In the genomic region with DNA sequence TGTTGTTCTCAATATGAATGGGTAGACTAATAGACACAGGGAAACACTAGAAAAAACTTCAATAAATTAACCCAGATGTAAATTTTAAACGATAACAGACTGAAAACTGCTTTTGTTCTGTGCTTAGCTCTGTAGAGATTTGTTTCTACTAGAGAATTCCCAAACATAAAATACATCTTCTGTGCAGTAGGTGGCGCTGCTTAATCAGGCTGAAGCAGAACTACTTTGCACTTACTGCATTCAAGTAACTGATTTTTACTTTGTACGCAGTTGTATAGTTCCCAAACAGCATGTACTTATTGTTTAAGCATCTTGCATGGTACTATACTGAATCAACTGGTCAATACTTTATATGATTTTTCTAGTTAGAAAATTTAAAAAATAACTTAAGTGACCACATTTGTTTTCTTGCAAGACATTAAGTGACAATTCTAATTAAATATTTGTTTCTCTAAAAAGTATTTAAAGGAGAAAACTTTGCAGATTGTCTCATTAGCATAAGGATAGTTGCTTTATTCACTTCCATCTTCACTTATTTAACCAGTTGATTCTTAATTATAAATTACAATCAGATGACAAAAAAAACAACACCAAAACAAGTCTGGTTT, we compare ENCODE assay signal across 8 cellular contexts.
DNase-seq lines count a peak whose midpoint lies in the region; ATAC-seq and TF ChIP-seq lines count a peak whose summit lies in the region.

No MANE protein-coding gene starts in this region.

- DNase-seq in CD14-positive monocyte (ENCODE audit: low spot score), result no peak
- peak; percentile 75 for DNase-seq in NCI-H82 (lab: John Stamatoyannopoulos, UW)
- peak; percentile 65 for DNase-seq in activated CD8-positive, alpha-beta memory T cell treated with anti-CD3 and anti-CD28 coated beads for 24 hours
- DNase-seq in epithelial cell of proximal tubule (ENCODE audit: low read depth), result no peak
- DNase-seq in suprapubic skin (ENCODE audit: low spot score in 2 of 2), result no peak

- no peak for TF ChIP-seq EP300 in suprapubic skin (IDR thresholded peaks at IDR 0.05)

- peak; percentile 77 for ATAC-seq in GM18907 (IDR thresholded peaks at IDR 0.05; ENCODE audit: unreplicated experiment)
- peak; percentile 81 for ATAC-seq in HG03354 (IDR thresholded peaks at IDR 0.05; ENCODE audit: poor library complexity, severe bottlenecking, unreplicated experiment)

- 14% methylated on average over 3 of the region's 3 CpGs for WGBS in suprapubic skin

- no peaks in the 10 kb centered on the region for H3K4me1 ChIP-seq in suprapubic skin

- intact Hi-C loops in CD14-positive monocyte (cut with micrococcal nuclease), result no loop called here

- no peaks in the 10 kb centered on the region for H3K27me3 ChIP-seq in suprapubic skin

- no peak overlapping the region for H3K27ac ChIP-seq in suprapubic skin

- H3K27me3 Mint-ChIP-seq in CD14-positive monocyte (ENCODE audit: low read depth in 3 of 3) (peaks cover 0 to 1% (median 0%) of the 10 kb centered on the region in 3 donors), nephron (ENCODE audit: low read depth) (peaks cover 3% of the 10 kb centered on the region)

- peaks cover 2% of the 10 kb centered on the region for H3K36me3 ChIP-seq in suprapubic skin

- H3K4me3 ChIP-seq in epithelial cell of proximal tubule (ENCODE audit: low read depth, low read length) (no peak overlapping the region), suprapubic skin (no peak overlapping the region)

- H3K4me3 Mint-ChIP-seq in CD14-positive monocyte (no peak overlapping the region), nephron (no peak overlapping the region)

- no peak for TF ChIP-seq POLR2A in suprapubic skin (IDR thresholded peaks at IDR 0.05)

- H3K27ac Mint-ChIP-seq in CD14-positive monocyte (no peak overlapping the region), nephron (no peak overlapping the region)

- H3K36me3 Mint-ChIP-seq in CD14-positive monocyte, result no peaks in the 10 kb centered on the region
- H3K36me3 Mint-ChIP-seq in nephron (ENCODE audit: low read depth), result peaks cover 3% of the 10 kb centered on the region

- H3K4me1 Mint-ChIP-seq in CD14-positive monocyte (peaks cover 5% of the 10 kb centered on the region), nephron (peaks cover 13% of the 10 kb centered on the region)

- H3K9me3 ChIP-seq in suprapubic skin, result no peaks in the 10 kb centered on the region

- TF ChIP-seq CTCF in CD14-positive monocyte (IDR thresholded peaks at IDR 0.05), result peak; percentile 96
- peak; percentile 86 for TF ChIP-seq CTCF in epithelial cell of proximal tubule (conservative IDR thresholded peaks at IDR 0.05; ENCODE audit: low read depth, low read length)
- peak; percentile 73 to 93 (median 86) for TF ChIP-seq CTCF in nephron (IDR thresholded peaks at IDR 0.05; ENCODE audit: unreplicated experiment in 3 of 3)
- TF ChIP-seq CTCF in suprapubic skin (IDR thresholded peaks at IDR 0.05), result peak; percentile 72 to 90

- H3K9me3 Mint-ChIP-seq in CD14-positive monocyte (no peaks in the 10 kb centered on the region), nephron (no peaks in the 10 kb centered on the region)

Comparison
In these comparisons a context has a peak if more than half of its experiments do, and no peak if none do; other contexts are left out.
1. DNase-seq: peak in NCI-H82 (single experiment) and activated CD8-positive, alpha-beta memory T cell treated with anti-CD3 and anti-CD28 coated beads for 24 hours (single experiment); none in CD14-positive monocyte (single experiment), epithelial cell of proximal tubule (single experiment) and suprapubic skin (0 of 2).
2. Peak in every context shown above with its lines, with median percentiles within 50 percentile points of each other: CTCF ChIP-seq.